In the genomic region with DNA sequence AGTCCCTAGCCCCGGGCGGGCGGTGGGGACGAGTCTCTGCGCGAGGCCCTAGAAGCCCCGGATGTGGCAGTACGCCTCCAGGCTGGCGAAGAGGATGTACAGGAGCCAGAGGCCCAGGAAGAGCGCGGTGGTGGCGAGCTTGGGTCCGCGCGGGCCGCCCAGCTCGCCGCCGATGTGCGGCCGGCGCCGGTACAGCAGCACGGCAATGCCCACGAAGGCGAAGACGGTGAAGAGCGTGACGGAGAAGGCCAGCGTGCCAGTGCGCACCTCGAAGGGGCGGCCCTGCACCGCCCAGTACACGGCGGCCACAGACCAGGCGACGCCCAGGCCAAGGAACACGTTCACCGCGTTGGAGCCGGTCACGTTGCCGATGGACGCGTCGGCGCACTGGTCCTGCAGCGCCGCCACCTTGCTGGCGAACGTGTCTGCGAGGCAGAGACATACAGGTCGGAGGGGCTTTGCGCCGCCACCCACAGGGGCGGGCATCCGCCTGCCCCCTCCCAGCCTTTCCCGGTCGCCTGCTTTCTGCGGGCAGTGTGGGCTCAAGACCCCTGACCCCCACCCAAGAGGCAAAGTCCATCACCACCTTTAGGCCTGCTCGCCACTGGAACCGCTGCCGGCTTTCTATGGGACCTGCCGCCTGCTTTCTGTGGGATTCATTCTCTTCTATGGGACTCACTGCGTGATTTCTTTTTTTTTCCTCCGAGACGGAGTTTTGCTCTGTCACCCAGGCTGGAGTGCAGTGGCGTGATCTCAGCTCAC, we compare ENCODE assay signal across 10 cellular contexts. TPM values are rescaled to one million over a fixed set of nuclear protein-coding genes. Genes with fewer than 3 reads are reported as not detected.
DNase-seq lines count a peak whose midpoint lies in the region; FAIRE-seq and TF ChIP-seq lines count a peak whose summit lies in the region.
"Had no signal": no experiment of that assay in that cellular context is flagged by ENCODE, and none has a peak within 500 bp of the region (broad histone marks: within the 10 kb centered on the region; RNA-seq: fewer than 3 reads in every experiment).

No MANE protein-coding gene starts in this region.

- H3K9me3 Mint-ChIP-seq in activated T-cell treated with anti-CD3 and anti-CD28 coated beads, Interleukin-2, amount 50 U/mL, for 24 hours, result no peaks in the 10 kb centered on the region

- 7% methylated on average over 69 of the region's 69 CpGs for WGBS in thymus

- peak overlapping the region; percentile 53 for H3K4me3 Mint-ChIP-seq in activated T-cell treated with anti-CD3 and anti-CD28 coated beads, Interleukin-2, amount 50 U/mL, for 24 hours

- intact Hi-C loops in ascending aorta (cut with DNase I), result no loop called here

- peak overlapping the region; percentile 24 to 46 for H3K4me3 ChIP-seq in ascending aorta
- H3K4me3 ChIP-seq in thymus (ENCODE audit: low read length), result peak overlapping the region; percentile 15
- no peak overlapping the region for H3K4me3 ChIP-seq in WERI-Rb-1 (ENCODE audit: low read depth, low read length)

- no peak for FAIRE-seq in GM12892 (lab: Jason Lieb, UNC)

- H3K36me3 Mint-ChIP-seq in activated T-cell treated with anti-CD3 and anti-CD28 coated beads, Interleukin-2, amount 50 U/mL, for 24 hours (ENCODE audit: low read depth), result no peaks in the 10 kb centered on the region

- H3K9me3 ChIP-seq in ascending aorta (no peaks in the 10 kb centered on the region), thymus (ENCODE audit: control insufficient read depth) (no peaks in the 10 kb centered on the region), WERI-Rb-1 (ENCODE audit: severe bottlenecking) (no peaks in the 10 kb centered on the region)

- peaks cover 63% of the 10 kb centered on the region for H3K27me3 Mint-ChIP-seq in activated T-cell treated with anti-CD3 and anti-CD28 coated beads, Interleukin-2, amount 50 U/mL, for 24 hours

- peak; percentile 49 for DNase-seq in activated T-cell treated with anti-CD3 and anti-CD28 coated beads, Interleukin-2, amount 50 U/mL, for 24 hours
- DNase-seq in activated T-cell treated with anti-CD3 and anti-CD28 coated beads, Interleukin-2, amount 50 U/mL, for 1 hour, result no peak
- no peak for DNase-seq in ascending aorta (ENCODE audit: low spot score in 2 of 2)
- peak; percentile 9 for DNase-seq in kidney glomerular epithelial cell (lab: John Stamatoyannopoulos, UW)
- no peak for DNase-seq in WERI-Rb-1
- no peak for DNase-seq in LoVo (ENCODE audit: low spot score)
- DNase-seq in GM12892 (ENCODE audit: insufficient read length), result no peak
- DNase-seq: DND-41 had no signal

- H3K36me3 ChIP-seq in ascending aorta (no peaks in the 10 kb centered on the region), thymus (ENCODE audit: control insufficient read depth, insufficient read depth) (no peaks in the 10 kb centered on the region), WERI-Rb-1 (peaks cover 3% of the 10 kb centered on the region; the same call in 1 of the 2 replicates)

- H3K27me3 ChIP-seq in ascending aorta, result peaks cover 21% of the 10 kb centered on the region
- peaks cover 35% of the 10 kb centered on the region for H3K27me3 ChIP-seq in thymus (ENCODE audit: control insufficient read depth, insufficient read depth)
- H3K27me3 ChIP-seq in WERI-Rb-1 (ENCODE audit: insufficient read depth, low read depth, severe bottlenecking), result no peaks in the 10 kb centered on the region

- H3K27ac Mint-ChIP-seq in activated T-cell treated with anti-CD3 and anti-CD28 coated beads, Interleukin-2, amount 50 U/mL, for 24 hours, result no peak overlapping the region

- H3K4me1 ChIP-seq in ascending aorta, result peaks cover 9 to 13% of the 10 kb centered on the region in 2 donors
- H3K4me1 ChIP-seq in thymus (ENCODE audit: control insufficient read depth, insufficient read depth, low read length), result peaks cover 3% of the 10 kb centered on the region

- TF ChIP-seq POLR2A in GM12892 (IDR thresholded peaks at IDR 0.05; ENCODE audit: low read depth, low read length), result no peak

- H3K4me1 Mint-ChIP-seq in activated T-cell treated with anti-CD3 and anti-CD28 coated beads, Interleukin-2, amount 50 U/mL, for 24 hours (ENCODE audit: low read depth), result peaks cover 17% of the 10 kb centered on the region

- H3K27ac ChIP-seq in ascending aorta (no peak overlapping the region), thymus (ENCODE audit: low read depth) (no peak overlapping the region), WERI-Rb-1 (no peak overlapping the region)

- peak; percentile 34 to 50 (median 35) for TF ChIP-seq CTCF in ascending aorta (IDR thresholded peaks at IDR 0.05)
- TF ChIP-seq CTCF in WERI-Rb-1 (IDR thresholded peaks at IDR 0.05; ENCODE audit: low read depth, low read length), result no peak

RNA-seq across cellular contexts. Expression of a gene that starts 10.9 kb away (rescaled TPM):
- total RNA-seq in ascending aorta, result 28.6 TPM
- 4.3 TPM for polyA plus RNA-seq in thymus
- polyA plus RNA-seq in GM12892 (2012; ENCODE audit: missing spikeins), result not detected

RNA-seq across cellular contexts. Expression of a gene that starts 41.5 kb away (rescaled TPM):
- not detected for total RNA-seq in ascending aorta
- 0.16 TPM for polyA plus RNA-seq in thymus
- 0.04 TPM for polyA plus RNA-seq in GM12892 (2012; ENCODE audit: missing spikeins)
- total RNA-seq: pulmonary artery endothelial cell had no signal

RNA-seq across cellular contexts. Expression of a gene that starts 53.8 kb away (rescaled TPM):
- total RNA-seq in ascending aorta, result 26.0 TPM
- 32.2 TPM for polyA plus RNA-seq in thymus
- 8.5 TPM for polyA plus RNA-seq in GM12892 (2012; ENCODE audit: missing spikeins)

Comparison
In these comparisons a context has a peak if more than half of its experiments do, and no peak if none do; other contexts are left out.
1. DNase-seq: peak in activated T-cell treated with anti-CD3 and anti-CD28 coated beads, Interleukin-2, amount 50 U/mL, for 24 hours (single experiment) and kidney glomerular epithelial cell (single experiment); none in activated T-cell treated with anti-CD3 and anti-CD28 coated beads, Interleukin-2, amount 50 U/mL, for 1 hour (single experiment), ascending aorta (0 of 2), WERI-Rb-1 (single experiment), LoVo (single experiment) and GM12892 (single experiment).